In genomic region chr15:45456212-45457106, GRCh38 we compare ENCODE assay signal across 8 cellular contexts.
DNase-seq lines count a peak whose midpoint lies in the region; ATAC-seq and TF ChIP-seq lines count a peak whose summit lies in the region.

No MANE protein-coding gene starts in this region.

- peaks cover 9% of the 10 kb centered on the region for H3K9me3 Mint-ChIP-seq in activated CD4-positive, alpha-beta T cell treated with anti-CD3 and anti-CD28 coated beads, Interleukin-2, amount 10 ng/mL, durations not matched to agents 7 days and 5 days

- peaks cover 56% of the 10 kb centered on the region for H3K4me1 Mint-ChIP-seq in activated CD4-positive, alpha-beta T cell treated with anti-CD3 and anti-CD28 coated beads, Interleukin-2, amount 10 ng/mL, durations not matched to agents 7 days and 5 days

- H3K4me1 ChIP-seq in BLaER1 treated with 17β-estradiol and CSF1 and Interleukin-3, amounts not matched to agents 10 nM and 100 nM: peaks cover 38 to 51% (median 49%) of the 10 kb centered on the region in 10 experiments
- H3K4me1 ChIP-seq in ectodermal cell (ENCODE audit: control insufficient read depth, insufficient read depth, low read length) (no peaks in the 10 kb centered on the region), muscle layer of duodenum (ENCODE audit: control insufficient read depth in 1 of 2, insufficient read depth in 2 of 2, low read length in 2 of 2) (peaks cover 8 to 9% of the 10 kb centered on the region in 2 donors)

- peak overlapping the region; percentile 70 for H3K4me3 Mint-ChIP-seq in activated CD4-positive, alpha-beta T cell treated with anti-CD3 and anti-CD28 coated beads, Interleukin-2, amount 10 ng/mL, durations not matched to agents 7 days and 5 days

- TF ChIP-seq POLR2A in GM18505 (IDR thresholded peaks at IDR 0.05; ENCODE audit: borderline replicate concordance, extremely low read depth, insufficient read depth, insufficient read length): no peak

- H3K9ac ChIP-seq in BLaER1 treated with 17β-estradiol and CSF1 and Interleukin-3, amounts not matched to agents 10 nM and 100 nM: peak overlapping the region in 7 of 11 experiments; percentile 0 to 66 (median 49); a peak in 11 of 22 replicates

- peak overlapping the region; percentile 6 to 80 (median 48); a peak in 18 of 22 replicates for H3K27ac ChIP-seq in BLaER1 treated with 17β-estradiol and CSF1 and Interleukin-3, amounts not matched to agents 10 nM and 100 nM
- H3K27ac ChIP-seq in ectodermal cell (ENCODE audit: insufficient read depth, low read depth, low read length, poor library complexity, severe bottlenecking) (peak overlapping the region; percentile 39), muscle layer of duodenum (ENCODE audit: low read length) (peak overlapping the region; percentile 51)

- peaks cover 0 to 5% (median 0%) of the 10 kb centered on the region in 11 experiments; a peak in 2 of 22 replicates for H4K20me1 ChIP-seq in BLaER1 treated with 17β-estradiol and CSF1 and Interleukin-3, amounts not matched to agents 10 nM and 100 nM

- 78 to 79% methylated on average over 21 to 22 of the region's 22 CpGs for WGBS in ectodermal cell, 2 experiments

- CTCF ChIA-PET in activated CD4-positive, alpha-beta T cell treated with anti-CD3 and anti-CD28 coated beads, Interleukin-2, amount 10 ng/mL, durations not matched to agents 7 days and 5 days (lab: Charles Lee): interaction anchor here (0.6 to 4.2 kb wide), 25 partner anchors 12 to 293 kb away, joined by 3 to 46 read pairs (median 4); a partner anchor contains a TSS

- H3K27ac Mint-ChIP-seq in activated CD4-positive, alpha-beta T cell treated with anti-CD3 and anti-CD28 coated beads, Interleukin-2, amount 10 ng/mL, durations not matched to agents 7 days and 5 days: peak overlapping the region; percentile 79

- ATAC-seq in GM18505 (IDR thresholded peaks at IDR 0.05; ENCODE audit: unreplicated experiment) (no peak), left lobe of liver (no peak)

- no peak overlapping the region; a peak in 1 of 20 replicates for H3K4me3 ChIP-seq in BLaER1 treated with 17β-estradiol and CSF1 and Interleukin-3, amounts not matched to agents 10 nM and 100 nM
- H3K4me3 ChIP-seq in ectodermal cell (ENCODE audit: insufficient read depth, low read depth, low read length) (no peak overlapping the region), muscle layer of duodenum (ENCODE audit: low read depth in 1 of 2, low read length in 2 of 2) (peak overlapping the region in 1 of 2 donors; percentile 3)

- POLR2A ChIA-PET in activated CD4-positive, alpha-beta T cell treated with anti-CD3 and anti-CD28 coated beads, Interleukin-2, amount 10 ng/mL, durations not matched to agents 7 days and 5 days (lab: Charles Lee): no interaction called here

- peaks cover 0 to 12% (median 10%) of the 10 kb centered on the region in 11 experiments; a peak in 18 of 22 replicates for H3K9me3 ChIP-seq in BLaER1 treated with 17β-estradiol and CSF1 and Interleukin-3, amounts not matched to agents 10 nM and 100 nM (replicated peaks in 1 of 11)
- H3K9me3 ChIP-seq in ectodermal cell (ENCODE audit: control insufficient read depth, low read length): no peaks in the 10 kb centered on the region
- no peaks in the 10 kb centered on the region for H3K9me3 ChIP-seq in muscle layer of duodenum (ENCODE audit: control insufficient read depth in 1 of 2, low read length in 2 of 2)

- H3K36me3 Mint-ChIP-seq in activated CD4-positive, alpha-beta T cell treated with anti-CD3 and anti-CD28 coated beads, Interleukin-2, amount 10 ng/mL, durations not matched to agents 7 days and 5 days (ENCODE audit: low read depth): peaks cover 2% of the 10 kb centered on the region

- no peaks in the 10 kb centered on the region for H3K27me3 ChIP-seq in BLaER1 treated with 17β-estradiol and CSF1 and Interleukin-3, amounts not matched to agents 10 nM and 100 nM
- peaks cover 10% of the 10 kb centered on the region for H3K27me3 ChIP-seq in ectodermal cell (ENCODE audit: control insufficient read depth, insufficient read depth, low read length, poor library complexity, severe bottlenecking)
- H3K27me3 ChIP-seq in muscle layer of duodenum (ENCODE audit: low read depth, low read length): no peaks in the 10 kb centered on the region

- H3K4me2 ChIP-seq in BLaER1 treated with 17β-estradiol and CSF1 and Interleukin-3, amounts not matched to agents 10 nM and 100 nM: peak overlapping the region; percentile 67 to 95 (median 83); a peak in 21 of 22 replicates

- DNase-seq in LHCN-M2 (ENCODE audit: low read depth) (peak; percentile 99), stromal cell of bone marrow (ENCODE audit: low read depth) (peak; percentile 99), left lobe of liver (ENCODE audit: low spot score) (no peak)
- peak; percentile 73 for DNase-seq in activated CD4-positive, alpha-beta T cell treated with anti-CD3 and anti-CD28 coated beads, Interleukin-2, amount 10 ng/mL, durations not matched to agents 7 days and 5 days

- H3K36me3 ChIP-seq in BLaER1 treated with 17β-estradiol and CSF1 and Interleukin-3, amounts not matched to agents 10 nM and 100 nM: peaks cover 0 to 5% (median 0%) of the 10 kb centered on the region in 11 experiments; a peak in 1 of 22 replicates
- H3K36me3 ChIP-seq in ectodermal cell (ENCODE audit: control insufficient read depth, insufficient read depth, low read length): no peaks in the 10 kb centered on the region
- H3K36me3 ChIP-seq in muscle layer of duodenum (ENCODE audit: control insufficient read depth in 1 of 2, insufficient read depth in 2 of 2, low read length in 2 of 2): no peaks in the 10 kb centered on the region

- H3K27me3 Mint-ChIP-seq in activated CD4-positive, alpha-beta T cell treated with anti-CD3 and anti-CD28 coated beads, Interleukin-2, amount 10 ng/mL, durations not matched to agents 7 days and 5 days: no peaks in the 10 kb centered on the region
